ENCODE assay signal across 15 cellular contexts in the genomic region with DNA sequence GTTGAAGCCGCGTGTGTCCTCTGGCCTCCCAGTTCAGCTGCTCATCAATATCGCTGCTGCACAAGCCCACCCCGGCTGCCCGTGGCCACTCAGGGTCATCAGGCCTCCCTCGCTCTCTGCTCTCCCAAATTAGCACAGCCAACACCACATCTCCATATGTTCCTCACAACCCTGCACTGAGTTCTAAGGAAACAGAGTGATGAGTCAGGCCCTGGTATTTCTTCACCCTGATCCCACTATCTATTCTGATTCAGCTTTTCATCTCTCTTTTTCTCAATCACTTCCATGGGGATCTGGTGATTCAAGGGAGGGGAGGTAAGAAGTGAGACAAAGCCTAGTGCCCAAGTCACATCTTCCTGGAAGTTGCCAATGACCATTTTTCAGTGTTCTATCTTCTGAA. TPM values are rescaled to one million over a fixed set of nuclear protein-coding genes. Genes with fewer than 3 reads are reported as not detected.
DNase-seq lines count a peak whose midpoint lies in the region; ATAC-seq and TF ChIP-seq lines count a peak whose summit lies in the region.
"Had no signal": no experiment of that assay in that cellular context is flagged by ENCODE, and none has a peak within 500 bp of the region (broad histone marks: within the 10 kb centered on the region; RNA-seq: fewer than 3 reads in every experiment).

No MANE protein-coding gene starts in this region.

- peaks cover 37% of the 10 kb centered on the region for H3K79me2 ChIP-seq in smooth muscle cell (ENCODE audit: low read depth)

- H3F3A ChIP-seq in smooth muscle cell (ENCODE audit: low read depth): peaks cover 8% of the 10 kb centered on the region

- WGBS in smooth muscle cell (ENCODE audit: low lambda C conversion rate): 45% methylated on average over 6 of the region's 6 CpGs

- H3K9me3 Mint-ChIP-seq in WTC11: no peaks in the 10 kb centered on the region

- H3K4me2 ChIP-seq in smooth muscle cell: peak overlapping the region; percentile 63

- H3K27me3 ChIP-seq in smooth muscle cell (ENCODE audit: low read depth): no peaks in the 10 kb centered on the region
- H3K27me3 ChIP-seq: neutrophil had no signal

- H3K4me3 ChIP-seq in smooth muscle cell: no peak overlapping the region

- H3K36me3 Mint-ChIP-seq in WTC11: no peaks in the 10 kb centered on the region

- H4K20me1 ChIP-seq in smooth muscle cell (ENCODE audit: low read depth): no peaks in the 10 kb centered on the region

- no peaks in the 10 kb centered on the region for H3K9me3 ChIP-seq in smooth muscle cell (replicated peaks; ENCODE audit: low read depth)
- H3K9me3 ChIP-seq: neutrophil had no signal

- ATAC-seq in WTC11 (no peak), HG02571 (IDR thresholded peaks at IDR 0.05; ENCODE audit: unreplicated experiment) (no peak)

- POLR2A ChIA-PET in WTC11 (lab: Charles Lee): no interaction called here

- H3K4me3 Mint-ChIP-seq in WTC11: no peak overlapping the region

- no peaks in the 10 kb centered on the region for H3K36me3 ChIP-seq in smooth muscle cell (ENCODE audit: low read depth)
- H3K36me3 ChIP-seq: neutrophil had no signal

- H2AFZ ChIP-seq in smooth muscle cell (ENCODE audit: low read depth): no peak overlapping the region

- H3K4me1 Mint-ChIP-seq in WTC11: peaks cover 37% of the 10 kb centered on the region

- 0 out of 2 replicates have a peak overlapping the region, but pooled peaks have one; percentile 9 for H3K27ac Mint-ChIP-seq in WTC11

- CTCF ChIA-PET in WTC11 (lab: Charles Lee): interaction anchor here (0.6 kb wide), 1 partner anchor 62 kb away, joined by 5 read pairs; no protein-coding TSS in a partner anchor

- TF ChIP-seq CTCF in WTC11 (IDR thresholded peaks at IDR 0.05): no peak
- TF ChIP-seq CTCF in smooth muscle cell (IDR thresholded peaks at IDR 0.05; ENCODE audit: borderline replicate concordance, insufficient read depth, poor library complexity, severe bottlenecking): no peak

- no peaks in the 10 kb centered on the region for H3K27me3 Mint-ChIP-seq in WTC11 (ENCODE audit: low read depth)

- peaks cover 22% of the 10 kb centered on the region for H3K4me1 ChIP-seq in smooth muscle cell (ENCODE audit: low read depth)

- DNase-seq in SIG-M5 treated with dmso at 0.1 percent for 504 hours (lab: John Stamatoyannopoulos, UW; ENCODE audit: unreplicated experiment): peak; percentile 17
- DNase-seq in SIG-M5 (lab: John Stamatoyannopoulos, UW): no peak
- DNase-seq in WTC11 (ENCODE audit: low spot score): no peak
- DNase-seq in glomerular visceral epithelial cell (ENCODE audit: extremely low spot score): peak; percentile 24
- no peak for DNase-seq in smooth muscle cell (lab: John Stamatoyannopoulos, UW; ENCODE audit: unreplicated experiment)
- no peak for DNase-seq in epidermal melanocyte (ENCODE audit: insufficient read length, low spot score)
- no peak for DNase-seq in ecto neural progenitor cell (ENCODE audit: low spot score)
- DNase-seq: aorta; DMS53; erythroblast; kidney; NCI-H1436; stimulated activated CD4-positive, alpha-beta T cell treated with anti-CD3 and anti-CD28 coated beads, Interleukin-4, amount 100 ng/mL, for 24 hours had no signal

- peak overlapping the region; percentile 35 for H3K9ac ChIP-seq in smooth muscle cell (ENCODE audit: low read depth)

- H3K27ac ChIP-seq in smooth muscle cell (ENCODE audit: low read depth): peak overlapping the region; percentile 63
- H3K27ac ChIP-seq: neutrophil had no signal

TF ChIP-seq in WTC11, 78 proteins besides CTCF, POLR2A, EP300 and RAD21 (continues in another document):
- TF ChIP-seq MXD4 (CRISPR knock-in tag; IDR thresholded peaks at IDR 0.05; ENCODE audit: borderline replicate concordance) (no peak), RELA (CRISPR knock-in tag; IDR thresholded peaks at IDR 0.05; ENCODE audit: borderline replicate concordance) (no peak), ZNF219 (CRISPR knock-in tag; IDR thresholded peaks at IDR 0.05; ENCODE audit: borderline replicate concordance) (no peak), ZNF263 (CRISPR knock-in tag; IDR thresholded peaks at IDR 0.05; ENCODE audit: low read depth) (no peak), TEAD1 (CRISPR knock-in tag; IDR thresholded peaks at IDR 0.05) (no peak), ZNF416 (CRISPR knock-in tag; IDR thresholded peaks at IDR 0.05) (no peak)
- TF ChIP-seq, protein P1, sequence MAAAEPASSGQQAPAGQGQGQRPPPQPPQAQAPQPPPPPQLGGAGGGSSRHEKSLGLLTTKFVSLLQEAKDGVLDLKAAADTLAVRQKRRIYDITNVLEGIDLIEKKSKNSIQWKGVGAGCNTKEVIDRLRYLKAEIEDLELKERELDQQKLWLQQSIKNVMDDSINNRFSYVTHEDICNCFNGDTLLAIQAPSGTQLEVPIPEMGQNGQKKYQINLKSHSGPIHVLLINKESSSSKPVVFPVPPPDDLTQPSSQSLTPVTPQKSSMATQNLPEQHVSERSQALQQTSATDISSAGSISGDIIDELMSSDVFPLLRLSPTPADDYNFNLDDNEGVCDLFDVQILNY (CRISPR knock-in tag; IDR thresholded peaks at IDR 0.05): no peak
- TF ChIP-seq, protein P2, sequence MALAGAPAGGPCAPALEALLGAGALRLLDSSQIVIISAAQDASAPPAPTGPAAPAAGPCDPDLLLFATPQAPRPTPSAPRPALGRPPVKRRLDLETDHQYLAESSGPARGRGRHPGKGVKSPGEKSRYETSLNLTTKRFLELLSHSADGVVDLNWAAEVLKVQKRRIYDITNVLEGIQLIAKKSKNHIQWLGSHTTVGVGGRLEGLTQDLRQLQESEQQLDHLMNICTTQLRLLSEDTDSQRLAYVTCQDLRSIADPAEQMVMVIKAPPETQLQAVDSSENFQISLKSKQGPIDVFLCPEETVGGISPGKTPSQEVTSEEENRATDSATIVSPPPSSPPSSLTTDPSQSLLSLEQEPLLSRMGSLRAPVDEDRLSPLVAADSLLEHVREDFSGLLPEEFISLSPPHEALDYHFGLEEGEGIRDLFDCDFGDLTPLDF (CRISPR knock-in tag; IDR thresholded peaks at IDR 0.05): no peak
- TF ChIP-seq, protein P3, sequence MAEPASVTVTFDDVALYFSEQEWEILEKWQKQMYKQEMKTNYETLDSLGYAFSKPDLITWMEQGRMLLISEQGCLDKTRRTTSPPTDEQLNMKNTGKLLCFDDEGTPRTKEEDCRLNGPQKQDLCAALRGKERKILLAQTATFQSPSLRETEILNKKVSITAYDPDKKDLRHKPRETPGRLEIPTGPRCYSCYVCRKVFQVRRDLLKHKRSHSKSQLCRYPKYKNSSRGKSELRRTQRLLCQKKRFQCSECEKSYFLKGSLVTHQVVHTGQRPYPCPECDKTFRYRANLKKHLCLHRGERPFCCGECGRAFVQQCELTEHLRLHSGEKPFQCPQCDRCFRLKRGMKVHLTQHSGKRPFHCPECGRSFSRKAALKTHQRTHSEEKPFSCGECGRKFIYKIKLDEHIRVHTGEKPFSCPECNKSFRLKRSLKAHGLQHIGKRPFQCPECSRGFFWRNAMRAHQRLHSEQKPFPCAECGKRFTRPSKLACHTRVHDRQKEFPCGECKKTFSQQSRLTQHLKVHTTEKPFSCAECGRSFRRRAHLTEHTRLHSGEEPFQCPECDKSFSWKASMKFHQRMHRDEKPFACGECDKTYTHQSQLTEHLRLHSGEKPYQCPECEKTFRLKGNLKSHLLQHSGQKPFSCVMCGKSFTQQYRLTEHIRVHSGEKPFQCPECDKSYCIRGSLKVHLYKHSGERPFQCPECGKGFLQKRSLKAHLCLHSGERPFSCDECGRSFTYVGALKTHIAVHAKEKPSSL (CRISPR knock-in tag; conservative IDR thresholded peaks at IDR 0.05): no peak
- TF ChIP-seq, protein P4, sequence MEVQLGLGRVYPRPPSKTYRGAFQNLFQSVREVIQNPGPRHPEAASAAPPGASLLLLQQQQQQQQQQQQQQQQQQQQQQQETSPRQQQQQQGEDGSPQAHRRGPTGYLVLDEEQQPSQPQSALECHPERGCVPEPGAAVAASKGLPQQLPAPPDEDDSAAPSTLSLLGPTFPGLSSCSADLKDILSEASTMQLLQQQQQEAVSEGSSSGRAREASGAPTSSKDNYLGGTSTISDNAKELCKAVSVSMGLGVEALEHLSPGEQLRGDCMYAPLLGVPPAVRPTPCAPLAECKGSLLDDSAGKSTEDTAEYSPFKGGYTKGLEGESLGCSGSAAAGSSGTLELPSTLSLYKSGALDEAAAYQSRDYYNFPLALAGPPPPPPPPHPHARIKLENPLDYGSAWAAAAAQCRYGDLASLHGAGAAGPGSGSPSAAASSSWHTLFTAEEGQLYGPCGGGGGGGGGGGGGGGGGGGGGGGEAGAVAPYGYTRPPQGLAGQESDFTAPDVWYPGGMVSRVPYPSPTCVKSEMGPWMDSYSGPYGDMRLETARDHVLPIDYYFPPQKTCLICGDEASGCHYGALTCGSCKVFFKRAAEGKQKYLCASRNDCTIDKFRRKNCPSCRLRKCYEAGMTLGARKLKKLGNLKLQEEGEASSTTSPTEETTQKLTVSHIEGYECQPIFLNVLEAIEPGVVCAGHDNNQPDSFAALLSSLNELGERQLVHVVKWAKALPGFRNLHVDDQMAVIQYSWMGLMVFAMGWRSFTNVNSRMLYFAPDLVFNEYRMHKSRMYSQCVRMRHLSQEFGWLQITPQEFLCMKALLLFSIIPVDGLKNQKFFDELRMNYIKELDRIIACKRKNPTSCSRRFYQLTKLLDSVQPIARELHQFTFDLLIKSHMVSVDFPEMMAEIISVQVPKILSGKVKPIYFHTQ (CRISPR knock-in tag; IDR thresholded peaks at IDR 0.05): no peak
- TF ChIP-seq, protein P5, sequence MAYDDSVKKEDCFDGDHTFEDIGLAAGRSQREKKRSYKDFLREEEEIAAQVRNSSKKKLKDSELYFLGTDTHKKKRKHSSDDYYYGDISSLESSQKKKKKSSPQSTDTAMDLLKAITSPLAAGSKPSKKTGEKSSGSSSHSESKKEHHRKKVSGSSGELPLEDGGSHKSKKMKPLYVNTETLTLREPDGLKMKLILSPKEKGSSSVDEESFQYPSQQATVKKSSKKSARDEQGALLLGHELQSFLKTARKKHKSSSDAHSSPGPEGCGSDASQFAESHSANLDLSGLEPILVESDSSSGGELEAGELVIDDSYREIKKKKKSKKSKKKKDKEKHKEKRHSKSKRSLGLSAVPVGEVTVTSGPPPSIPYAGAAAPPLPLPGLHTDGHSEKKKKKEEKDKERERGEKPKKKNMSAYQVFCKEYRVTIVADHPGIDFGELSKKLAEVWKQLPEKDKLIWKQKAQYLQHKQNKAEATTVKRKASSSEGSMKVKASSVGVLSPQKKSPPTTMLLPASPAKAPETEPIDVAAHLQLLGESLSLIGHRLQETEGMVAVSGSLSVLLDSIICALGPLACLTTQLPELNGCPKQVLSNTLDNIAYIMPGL (CRISPR knock-in tag; IDR thresholded peaks at IDR 0.05): no peak
- TF ChIP-seq, protein P6, sequence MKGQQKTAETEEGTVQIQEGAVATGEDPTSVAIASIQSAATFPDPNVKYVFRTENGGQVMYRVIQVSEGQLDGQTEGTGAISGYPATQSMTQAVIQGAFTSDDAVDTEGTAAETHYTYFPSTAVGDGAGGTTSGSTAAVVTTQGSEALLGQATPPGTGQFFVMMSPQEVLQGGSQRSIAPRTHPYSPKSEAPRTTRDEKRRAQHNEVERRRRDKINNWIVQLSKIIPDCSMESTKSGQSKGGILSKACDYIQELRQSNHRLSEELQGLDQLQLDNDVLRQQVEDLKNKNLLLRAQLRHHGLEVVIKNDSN (CRISPR knock-in tag; IDR thresholded peaks at IDR 0.05): no peak

RNA-seq across cellular contexts. Expression of a gene that starts 23.8 kb away (rescaled TPM):
- total RNA-seq in WTC11 (2021) (11.8 to 13.2 TPM (median 12.5 TPM) in 3 replicates), smooth muscle cell (7.6 and 18.4 TPM in 2 replicates)
- 11.4 and 12.3 TPM in 2 replicates for polyA plus RNA-seq in smooth muscle cell

Comparison
In these comparisons a context has a peak if more than half of its experiments do, and no peak if none do; other contexts are left out.
1. DNase-seq: peak in SIG-M5 treated with dmso at 0.1 percent for 504 hours (single experiment) and glomerular visceral epithelial cell (single experiment); none in SIG-M5 (single experiment), WTC11 (single experiment), smooth muscle cell (single experiment), epidermal melanocyte (single experiment) and ecto neural progenitor cell (single experiment).